Comparison of ENCODE assay signal across 1 cellular context in genomic region chr11:66131937-66132632, GRCh38.
TF ChIP-seq lines count a peak whose summit lies in the region.

No MANE protein-coding gene starts in this region.

TF ChIP-seq in GM23338, 12 proteins besides CTCF, POLR2A, EP300 and RAD21 (continued from another document):
- no peak for TF ChIP-seq ZNF462 (CRISPR knock-in tag; IDR thresholded peaks at IDR 0.05)
- no peak for TF ChIP-seq ETS1 (IDR thresholded peaks at IDR 0.05)
TF ChIP-seq in GM23338: peak in this region for 0.
